11 cellular contexts compared by ENCODE assay signal in genomic region chr6:125611573-125612399, GRCh38.
DNase-seq lines count a peak whose midpoint lies in the region; ATAC-seq and TF ChIP-seq lines count a peak whose summit lies in the region.
"Had no signal": no experiment of that assay in that cellular context is flagged by ENCODE, and none has a peak within 500 bp of the region (broad histone marks: within the 10 kb centered on the region; RNA-seq: fewer than 3 reads in every experiment).

No MANE protein-coding gene starts in this region.

- in situ Hi-C loops in ACHN (cut with HindIII; ENCODE audit: low pct_ligation_motif_present, low pct_unique_long_range_greater_than_20kb, low sequenced_read_pairs), result no loop called here

- peaks cover 12% of the 10 kb centered on the region for H3K4me1 ChIP-seq in osteoblast (ENCODE audit: insufficient read depth, low read length)

- POLR2A ChIA-PET in RWPE1 (lab: Yijun Ruan, JAX; ENCODE audit: low non-redundant PET), result no interaction called here

- H3K9me3 ChIP-seq in osteoblast (ENCODE audit: low read depth, low read length), result no peaks in the 10 kb centered on the region

- H3K4me3 ChIP-seq in osteoblast (ENCODE audit: insufficient read depth, low read length), result peak overlapping the region; percentile 54
- H3K4me3 ChIP-seq: skin epidermis had no signal

- CTCF ChIA-PET in RWPE1 (lab: Yijun Ruan, JAX), result interaction anchor here (0.7 kb wide), 2 partner anchors 18 to 231 kb away, joined by 3 read pairs; no protein-coding TSS in a partner anchor

- ATAC-seq in GM21619 (IDR thresholded peaks at IDR 0.05; ENCODE audit: unreplicated experiment) (no peak), GM21529 (IDR thresholded peaks at IDR 0.05; ENCODE audit: unreplicated experiment) (no peak)

- TF ChIP-seq CTCF in osteoblast (IDR thresholded peaks at IDR 0.05; ENCODE audit: extremely low read depth, low read depth, low read length), result no peak
- no peak for TF ChIP-seq CTCF in RWPE1 (conservative IDR thresholded peaks at IDR 0.05; ENCODE audit: low read depth)

- no peaks in the 10 kb centered on the region for H3K27me3 ChIP-seq in osteoblast (ENCODE audit: insufficient read depth, low read length)

- no peaks in the 10 kb centered on the region for H3K79me2 ChIP-seq in osteoblast (ENCODE audit: insufficient read depth, low read length)

- H2AFZ ChIP-seq in osteoblast (ENCODE audit: low read length), result peak overlapping the region; percentile 81

- no peak overlapping the region for H3K27ac ChIP-seq in osteoblast (ENCODE audit: low read depth, low read length)
- no peak overlapping the region for H3K27ac ChIP-seq in RWPE1

- no peaks in the 10 kb centered on the region for H3K36me3 ChIP-seq in osteoblast (ENCODE audit: insufficient read depth, low read length)

- peak; percentile 80 for DNase-seq in Daoy (ENCODE audit: low read depth)
- DNase-seq in NCI-H774 (lab: John Stamatoyannopoulos, UW), result peak; percentile 72
- peak; percentile 32 for DNase-seq in foreskin melanocyte
- DNase-seq in osteoblast (ENCODE audit: insufficient read length, low spot score, missing footprints), result no peak
- no peak for DNase-seq in ACHN
- no peak for DNase-seq in RWPE1 (ENCODE audit: low spot score)
- DNase-seq: effector CD4-positive, alpha-beta T cell; T1000 had no signal

- H3K4me2 ChIP-seq in osteoblast (ENCODE audit: insufficient read depth, low read length), result peak overlapping the region; percentile 83

- H4K20me1 ChIP-seq in osteoblast (ENCODE audit: insufficient read depth, low read length), result no peaks in the 10 kb centered on the region

Comparison
In these comparisons a context has a peak if more than half of its experiments do, and no peak if none do; other contexts are left out.
1. DNase-seq: peak in Daoy (single experiment), NCI-H774 (single experiment) and foreskin melanocyte (single experiment); none in osteoblast (single experiment), ACHN (single experiment) and RWPE1 (single experiment).